8 cellular contexts compared by ENCODE assay signal in the genomic region with DNA sequence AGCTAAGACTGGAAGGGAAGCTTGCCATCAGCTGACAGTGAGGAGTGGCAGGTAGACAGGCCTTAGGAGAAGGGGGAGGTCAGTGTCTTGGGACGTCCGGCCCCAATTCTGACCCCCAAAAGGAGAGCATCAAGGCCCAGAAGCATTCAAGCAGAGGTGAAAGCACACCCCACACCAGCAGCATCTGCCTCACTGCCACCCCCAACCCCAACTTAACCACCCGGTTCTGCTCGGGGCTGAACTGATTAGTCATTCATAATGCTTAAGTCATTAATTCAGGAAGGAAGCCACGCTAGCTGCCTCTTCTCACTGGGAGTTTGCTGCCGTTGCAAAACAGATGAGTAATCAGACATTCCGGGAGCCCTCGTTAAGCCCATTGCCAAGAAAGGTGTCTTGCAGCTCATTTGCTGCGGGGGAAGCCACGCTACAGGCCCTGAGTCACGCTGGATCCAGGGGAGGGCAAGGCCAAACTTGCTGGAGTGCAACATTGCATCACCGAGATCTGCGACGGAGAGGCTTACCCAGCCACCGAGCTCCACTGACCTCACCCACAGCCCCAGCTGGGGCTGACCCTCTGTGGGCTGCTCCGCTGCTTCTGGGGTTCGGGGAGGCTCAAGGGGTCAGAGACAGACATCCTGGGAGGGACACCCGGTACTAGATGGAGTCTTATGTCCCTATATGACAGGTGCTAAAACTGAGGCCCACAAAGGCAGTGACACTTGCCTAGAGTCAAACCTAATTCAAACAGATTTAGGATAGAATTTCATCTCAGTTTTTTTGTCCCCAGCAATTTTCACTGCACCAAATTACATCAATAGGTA. TPM values are rescaled to one million over a fixed set of nuclear protein-coding genes. Genes with fewer than 3 reads are reported as not detected.
DNase-seq lines count a peak whose midpoint lies in the region; ATAC-seq, FAIRE-seq and TF ChIP-seq lines count a peak whose summit lies in the region.

No MANE protein-coding gene starts in this region.

- H3K4me1 ChIP-seq in Panc1 (ENCODE audit: control insufficient read depth, insufficient read depth, low read length) (peaks cover 27% of the 10 kb centered on the region), H1 (replicated peaks in 1 of 4; ENCODE audit: control insufficient read depth in 3 of 4, insufficient read depth in 4 of 4, low read length in 3 of 4) (peaks cover 8 to 17% (median 12%) of the 10 kb centered on the region in 4 experiments), upper lobe of right lung (peaks cover 6% of the 10 kb centered on the region)

- no peak for TF ChIP-seq POLR2A in H1 (IDR thresholded peaks at IDR 0.05; ENCODE audit: control extremely low read depth in 1 of 2, low read depth in 2 of 2, low read length in 2 of 2)

- FAIRE-seq in H1 (lab: Jason Lieb, UNC) = no peak

- no peaks in the 10 kb centered on the region for H3K79me2 ChIP-seq in H1 (ENCODE audit: control insufficient read depth in 1 of 2, insufficient read depth in 2 of 2, low read length in 2 of 2)

- H4K5ac ChIP-seq in H1 (ENCODE audit: insufficient read length, low read depth, low read length) = peak overlapping the region; percentile 27

- H3K9me3 ChIP-seq in Panc1 (ENCODE audit: control insufficient read depth, insufficient read depth, low read depth, low read length) = no peaks in the 10 kb centered on the region
- no peaks in the 10 kb centered on the region for H3K9me3 ChIP-seq in H1 (ENCODE audit: insufficient read depth in 2 of 2, low read depth in 1 of 2, low read length in 1 of 2)
- H3K9me3 ChIP-seq in upper lobe of right lung = no peaks in the 10 kb centered on the region

- ATAC-seq in HG03159 (IDR thresholded peaks at IDR 0.05; ENCODE audit: unreplicated experiment) = peak; percentile 65
- ATAC-seq in Panc1 = peak; percentile 95
- ATAC-seq in upper lobe of right lung = peak; percentile 93

- H2BK120ac ChIP-seq in H1 (replicated peaks; ENCODE audit: low read depth, low read length) = no peak overlapping the region

- H2BK12ac ChIP-seq in H1 (ENCODE audit: low read depth, low read length) = peak overlapping the region; percentile 93; the same call in 1 of the 2 replicates

- peak overlapping the region; percentile 81 for H3K27ac ChIP-seq in Panc1 (ENCODE audit: low read length)
- H3K27ac ChIP-seq in H1 (ENCODE audit: low read depth, low read length) = no peak overlapping the region
- H3K27ac ChIP-seq in upper lobe of right lung = peak overlapping the region; percentile 51

- TF ChIP-seq EP300 in H1 (IDR thresholded peaks at IDR 0.05; ENCODE audit: borderline replicate concordance in 1 of 2, low read depth in 2 of 2, low read length in 2 of 2) = no peak

- H3K27me3 ChIP-seq in Panc1 (ENCODE audit: control insufficient read depth, insufficient read depth, low read length) (no peaks in the 10 kb centered on the region), H1 (replicated peaks in 1 of 4; ENCODE audit: control insufficient read depth in 3 of 4, extremely low read depth in 1 of 4, insufficient read depth in 3 of 4, low read length in 3 of 4) (peaks cover 0 to 3% (median 0%) of the 10 kb centered on the region in 4 experiments; a peak in 1 of 7 replicates), upper lobe of right lung (no peaks in the 10 kb centered on the region)

- TF ChIP-seq RAD21 in H1 (IDR thresholded peaks at IDR 0.05 in 1 of 2, conservative IDR thresholded peaks at IDR 0.05 in 1 of 2; ENCODE audit: low read depth in 2 of 2, low read length in 2 of 2) = 0 out of 4 replicates have a peak, but pooled peaks of 1 of the 2 experiments have one; percentile 7

- POLR2A ChIA-PET in Panc1 (lab: Charles Lee) (interaction anchor here (1.3 kb wide), 1 partner anchor 41 kb away, joined by 4 read pairs; no protein-coding TSS in a partner anchor), H1 (lab: Charles Lee; ENCODE audit: partially characterized antibody) (interaction anchor here (0.8 to 1.1 kb wide), 2 partner anchors 41 to 47 kb away, joined by 3 read pairs; no protein-coding TSS in a partner anchor)

- H4K20me1 ChIP-seq in H1 (replicated peaks in 1 of 2; ENCODE audit: control insufficient read depth in 1 of 2, insufficient read depth in 2 of 2, low read length in 2 of 2) = no peaks in the 10 kb centered on the region

- no peaks in the 10 kb centered on the region for H3K79me1 ChIP-seq in H1 (ENCODE audit: low read depth, low read length)

- peak; percentile 30 for DNase-seq in stimulated activated naive CD4-positive, alpha-beta T cell treated with Interleukin-2 at 50 U/mL for 16 hours (lab: John Stamatoyannopoulos, UW)
- DNase-seq in stimulated activated naive CD4-positive, alpha-beta T cell (lab: John Stamatoyannopoulos, UW) = no peak
- peak; percentile 97 for DNase-seq in Panc1 (ENCODE audit: low read depth, low spot score)
- DNase-seq in H1 (ENCODE audit: low read depth in 1 of 2, low spot score in 2 of 2) = peak in 1 of 2 experiments; percentile 82
- DNase-seq in middle frontal gyrus (ENCODE audit: extremely low spot score, low spot score) = peak; percentile 31
- peak; percentile 88 for DNase-seq in upper lobe of right lung
- no peak for DNase-seq in epidermal melanocyte (ENCODE audit: insufficient read length, low spot score)

- WGBS in H1 (ENCODE audit: extremely low coverage in 1 of 2, insufficient coverage in 1 of 2, insufficient read length in 1 of 2, insufficient replicate concordance in 2 of 2, low coverage in 1 of 2, low lambda C conversion rate in 2 of 2, missing lambda C conversion rate in 1 of 2), 2 experiments = 64% methylated on average over 18 of the region's 18 CpGs; no CpG with 5 or more reads in 1 of the 2 experiments

- peak overlapping the region; percentile 8; the same call in 1 of the 2 replicates for H2AK5ac ChIP-seq in H1 (ENCODE audit: low read depth, low read length)

- H3K36me3 ChIP-seq in Panc1 (ENCODE audit: control insufficient read depth, insufficient read depth, low read length) = no peaks in the 10 kb centered on the region
- no peaks in the 10 kb centered on the region for H3K36me3 ChIP-seq in H1 (ENCODE audit: control insufficient read depth in 2 of 4, insufficient read depth in 4 of 4, low read length in 3 of 4)
- no peaks in the 10 kb centered on the region for H3K36me3 ChIP-seq in upper lobe of right lung

- H4K8ac ChIP-seq in H1 (ENCODE audit: extremely low read depth, insufficient read depth, low read length) = peak overlapping the region; percentile 60

- H2AFZ ChIP-seq in H1 (ENCODE audit: low read length) = peak overlapping the region; percentile 88

- H3K23me2 ChIP-seq in H1 (ENCODE audit: low read depth, low read length) = no peaks in the 10 kb centered on the region

- peak overlapping the region; percentile 82; the same call in 1 of the 2 replicates for H2BK5ac ChIP-seq in H1 (ENCODE audit: low read depth, low read length)

- H3K4me3 ChIP-seq in Panc1 (ENCODE audit: low read depth in 2 of 2, low read length in 2 of 2) (no peak overlapping the region), H1 (ENCODE audit: extremely low read depth in 1 of 4, insufficient read depth in 2 of 4, low read depth in 3 of 4, low read length in 4 of 4) (no peak overlapping the region), upper lobe of right lung (no peak overlapping the region)

- H3K56ac ChIP-seq in H1 (replicated peaks; ENCODE audit: insufficient read length, low read depth, low read length) = no peak overlapping the region

- in situ Hi-C loops in Panc1 (cut with HindIII; ENCODE audit: low pct_unique_long_range_greater_than_20kb, low sequenced_read_pairs) = no loop called here

- no peak overlapping the region for H3K23ac ChIP-seq in H1 (ENCODE audit: insufficient read length)

- no peak overlapping the region for H3K9ac ChIP-seq in H1 (replicated peaks in 1 of 4; ENCODE audit: extremely low read depth in 1 of 4, low read depth in 3 of 4, low read length in 3 of 4)

- H2BK20ac ChIP-seq in H1 (ENCODE audit: low read length) = peak overlapping the region; percentile 84

- H2BK15ac ChIP-seq in H1 (ENCODE audit: low read length) = peak overlapping the region; percentile 96

- peak overlapping the region; percentile 45 for H3K4ac ChIP-seq in H1 (replicated peaks; ENCODE audit: insufficient read length, low read depth, low read length)

- peak overlapping the region; percentile 85 for H3K18ac ChIP-seq in H1 (ENCODE audit: extremely low read depth, low read length)

- CTCF ChIA-PET in Panc1 (lab: Charles Lee) = interaction anchor here (2.0 kb wide), 1 partner anchor 226 kb away, joined by 7 read pairs; no protein-coding TSS in a partner anchor
- CTCF ChIA-PET in H1 (lab: Charles Lee; ENCODE audit: partially characterized antibody) = interaction anchor here (0.9 to 2.3 kb wide), 9 partner anchors 9 to 226 kb away, joined by 3 to 7 read pairs (median 4); no protein-coding TSS in a partner anchor

- TF ChIP-seq CTCF in Panc1 (IDR thresholded peaks at IDR 0.05) (no peak), H1 (IDR thresholded peaks at IDR 0.05; ENCODE audit: control extremely low read depth in 1 of 3, insufficient read depth in 1 of 3, low read depth in 1 of 3, low read length in 3 of 3) (no peak), upper lobe of right lung (IDR thresholded peaks at IDR 0.05) (no peak)

- BruUV-seq in Panc1 (replicated peaks; lab: Mats Ljungman, UMichigan) = no TSS peak

- H3K14ac ChIP-seq in H1 (ENCODE audit: insufficient read length) = no peak overlapping the region

- no peak overlapping the region for H3K4me2 ChIP-seq in H1 (ENCODE audit: insufficient read depth in 1 of 2, low read depth in 2 of 2, low read length in 2 of 2)

- peak overlapping the region; percentile 53 for H4K91ac ChIP-seq in H1 (replicated peaks; ENCODE audit: insufficient read length, low read length)

- intact Hi-C loops in Panc1 (cut with micrococcal nuclease; ENCODE audit: unreplicated experiment) (no loop called here), upper lobe of right lung (cut with DNase I) (no loop called here)

TF ChIP-seq in H1, 55 proteins besides CTCF, POLR2A, EP300 and RAD21 (continues in another document):
- TF ChIP-seq MAFK (IDR thresholded peaks at IDR 0.05; ENCODE audit: low read depth, low read length) (peak; percentile 62; the same call in 1 of the 2 replicates), JUN (IDR thresholded peaks at IDR 0.05; ENCODE audit: low read depth, low read length) (no peak), TCF12 (IDR thresholded peaks at IDR 0.05; ENCODE audit: low read depth, low read length) (no peak), TBP (IDR thresholded peaks at IDR 0.05; ENCODE audit: low read depth, low read length) (no peak), SUZ12 (IDR thresholded peaks at IDR 0.05; ENCODE audit: low read length) (no peak)

RNA-seq across cellular contexts. Expression of gene HES1, which starts 46.4 kb away (rescaled TPM):
- 28.5 TPM for total RNA-seq in Panc1 (2021; ENCODE audit: unreplicated experiment)
- 33.2 TPM for polyA plus RNA-seq in Panc1 (2012; ENCODE audit: insufficient read length)
- 12.2 and 12.9 TPM in 2 replicates for total RNA-seq in H1 (2021; fragmentation: NEBNext Ultra II Directional; extraction: Animal tissue kit (Norgen Biotek cat#: 25700))
- polyA plus RNA-seq in H1 (2011; rRNA removed) = 7.9 and 9.9 TPM in 2 replicates
- 8.8 TPM for polyA plus RNA-seq in H1 (2011; cell fraction: cytosol; rRNA removed)
- polyA plus RNA-seq in H1 (2011; cell fraction: nucleus; rRNA removed) = 12.0 TPM
- 9.3 to 13.8 TPM (median 11.0 TPM) in 4 replicates for polyA plus RNA-seq in H1 (2012, experiment 1 of 2)
- 14.2 TPM for polyA plus RNA-seq in H1 (2012, experiment 2 of 2)
- 16.5 TPM for polyA plus RNA-seq in H1 (2013, experiment 1 of 2)
- 15.9 TPM for polyA plus RNA-seq in H1 (2013, experiment 2 of 2)
- 4.8 and 5.7 TPM in 2 replicates for polyA minus RNA-seq in H1 (2011; rRNA and poly(A)+ RNA removed)
- 17.6 TPM for polyA minus RNA-seq in H1 (2011; cell fraction: cytosol; rRNA and poly(A)+ RNA removed)
- polyA minus RNA-seq in H1 (2011; cell fraction: nucleus; rRNA and poly(A)+ RNA removed) = 18.8 TPM
- 43.6 TPM for total RNA-seq in upper lobe of right lung

Comparison
In these comparisons a context has a peak if more than half of its experiments do, and no peak if none do; other contexts are left out.
1. DNase-seq: peak in stimulated activated naive CD4-positive, alpha-beta T cell treated with Interleukin-2 at 50 U/mL for 16 hours (single experiment), Panc1 (single experiment), middle frontal gyrus (single experiment) and upper lobe of right lung (single experiment); none in stimulated activated naive CD4-positive, alpha-beta T cell (0 of 6) and epidermal melanocyte (single experiment).
2. Peak in every context shown above with its lines, with median percentiles within 50 percentile points of each other: ATAC-seq.